ENCODE assay signal across 21 cellular contexts in the genomic region with DNA sequence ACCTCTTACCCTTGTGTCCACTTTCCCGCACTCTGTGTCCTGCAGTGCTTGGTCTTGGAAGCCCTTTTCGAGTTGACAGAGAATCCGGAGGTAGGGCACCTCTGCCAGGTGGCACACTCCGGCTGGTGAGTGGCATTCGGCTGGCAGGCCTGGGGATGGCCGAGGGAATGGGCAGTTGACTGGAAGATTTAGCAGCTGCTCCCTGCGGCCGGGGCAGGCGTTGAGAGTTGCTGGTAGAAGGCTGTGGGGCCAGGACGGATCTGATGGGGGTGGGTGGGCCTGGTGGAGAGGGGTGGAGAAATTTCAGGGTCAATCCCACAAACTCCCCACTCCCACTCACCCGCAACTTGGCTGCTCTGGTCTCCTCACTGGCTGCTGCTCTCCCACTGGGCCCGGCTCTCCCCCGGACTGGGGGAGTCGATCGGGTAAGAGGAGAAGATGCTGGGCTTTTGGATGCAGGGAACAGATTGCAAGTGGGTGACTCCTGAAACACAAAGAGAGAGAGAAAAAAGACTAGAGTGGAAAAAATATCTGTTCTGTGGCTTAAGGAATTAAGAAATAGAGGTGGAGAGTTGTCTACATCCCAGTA. TPM values are rescaled to one million over a fixed set of nuclear protein-coding genes. Genes with fewer than 3 reads are reported as not detected.
DNase-seq lines count a peak whose midpoint lies in the region; ATAC-seq and TF ChIP-seq lines count a peak whose summit lies in the region.
"Had no signal": no experiment of that assay in that cellular context is flagged by ENCODE, and none has a peak within 500 bp of the region (broad histone marks: within the 10 kb centered on the region; RNA-seq: fewer than 3 reads in every experiment).

No MANE protein-coding gene starts in this region.

- H3F3A ChIP-seq in smooth muscle cell (ENCODE audit: low read depth), result peaks cover 3% of the 10 kb centered on the region

- no peak overlapping the region for H2BK20ac ChIP-seq in IMR-90 (ENCODE audit: low read depth, low read length)

- H3K9me3 ChIP-seq in CD4-positive, alpha-beta T cell (ENCODE audit: control insufficient read depth, low read length), result no peaks in the 10 kb centered on the region
- H3K9me3 ChIP-seq in IMR-90 (ENCODE audit: control insufficient read depth, insufficient read depth, low read length), result no peaks in the 10 kb centered on the region
- H3K9me3 ChIP-seq in neuronal stem cell (replicated peaks in 1 of 2; ENCODE audit: control insufficient read depth in 2 of 2, insufficient read depth in 1 of 2, low read depth in 1 of 2, low read length in 2 of 2), result no peaks in the 10 kb centered on the region
- H3K9me3 ChIP-seq in smooth muscle cell (replicated peaks; ENCODE audit: low read depth), result no peaks in the 10 kb centered on the region
- H3K9me3 ChIP-seq: mucosa of descending colon had no signal

- DNase-seq in CD4-positive, alpha-beta T cell, result no peak
- DNase-seq in IMR-90, result no peak
- DNase-seq in neuronal stem cell (ENCODE audit: low spot score), result no peak
- no peak for DNase-seq in HK-2 (ENCODE audit: unreplicated experiment)
- DNase-seq in cerebellum (ENCODE audit: low spot score), result no peak
- DNase-seq in smooth muscle cell (lab: John Stamatoyannopoulos, UW; ENCODE audit: unreplicated experiment), result no peak
- DNase-seq in activated T-cell treated with anti-CD3 and anti-CD28 coated beads, Interleukin-2, amount 50 U/mL, for 1 hour, result no peak
- DNase-seq: activated effector memory CD4-positive, alpha-beta T cell treated with anti-CD3 and anti-CD28 coated beads, Interleukin-2, amount 50 U/mL, for 16 hours; foreskin melanocyte; H9; left colon; mucosa of descending colon; NCI-H2029 treated with DMSO at 0.1 percent for 48 hours; SHP77 treated with DMSO at 0.1 percent for 48 hours had no signal

- no peak overlapping the region for H3K27ac ChIP-seq in CD4-positive, alpha-beta T cell (ENCODE audit: low read depth, low read length)
- H3K27ac ChIP-seq in IMR-90 (ENCODE audit: insufficient read depth, low read length) (no peak overlapping the region), cingulate gyrus (ENCODE audit: low read depth, low read length) (peak overlapping the region; percentile 89), neuronal stem cell (replicated peaks; ENCODE audit: low read length) (no peak overlapping the region), smooth muscle cell (ENCODE audit: low read depth) (no peak overlapping the region)

- POLR2A ChIA-PET in CD4-positive, alpha-beta T cell (lab: Charles Lee), result no interaction called here
- POLR2A ChIA-PET in IMR-90 (lab: Charles Lee; ENCODE audit: unreplicated experiment), result no interaction called here

- H3K4ac ChIP-seq in IMR-90 (ENCODE audit: low read depth, low read length) (0 out of 2 replicates have a peak overlapping the region, but pooled peaks have one; percentile 13), neuronal stem cell (ENCODE audit: low read length) (no peak overlapping the region)

- no peaks in the 10 kb centered on the region for H3K27me3 ChIP-seq in CD4-positive, alpha-beta T cell (ENCODE audit: control insufficient read depth, insufficient read depth, low read length)
- H3K27me3 ChIP-seq in IMR-90 (ENCODE audit: control insufficient read depth, insufficient read depth, low read length) (no peaks in the 10 kb centered on the region), neuronal stem cell (ENCODE audit: control insufficient read depth in 3 of 3, insufficient read depth in 3 of 3, low read depth in 1 of 3, low read length in 3 of 3) (no peaks in the 10 kb centered on the region), smooth muscle cell (ENCODE audit: low read depth) (no peaks in the 10 kb centered on the region)

- peak overlapping the region; percentile 12 to 32; a peak in 2 of 4 replicates for H4K8ac ChIP-seq in IMR-90 (ENCODE audit: low read depth in 2 of 2, low read length in 2 of 2)
- H4K8ac ChIP-seq in neuronal stem cell (ENCODE audit: low read depth, low read length), result no peak overlapping the region

- no peak overlapping the region; the same call in 1 of the 2 replicates for H3K9ac ChIP-seq in IMR-90 (ENCODE audit: low read depth, low read length)
- H3K9ac ChIP-seq in neuronal stem cell (ENCODE audit: low read depth, low read length, poor library complexity), result peak overlapping the region; percentile 15
- H3K9ac ChIP-seq in smooth muscle cell (ENCODE audit: low read depth), result no peak overlapping the region

- H3K4me2 ChIP-seq in IMR-90 (ENCODE audit: low read depth, low read length) (peak overlapping the region; percentile 96; the same call in 1 of the 2 replicates), neuronal stem cell (ENCODE audit: insufficient read depth, low read length, poor library complexity, severe bottlenecking) (no peak overlapping the region), smooth muscle cell (no peak overlapping the region)

- no TSS peak for BruUV-seq in IMR-90 (replicated peaks; lab: Mats Ljungman, UMichigan)

- no peak overlapping the region for H4K5ac ChIP-seq in IMR-90 (ENCODE audit: low read depth, low read length)

- peaks cover 8% of the 10 kb centered on the region for H3K4me1 ChIP-seq in IMR-90 (ENCODE audit: control insufficient read depth, insufficient read depth, low read length)
- H3K4me1 ChIP-seq in neuronal stem cell (ENCODE audit: control insufficient read depth in 2 of 2, insufficient read depth in 1 of 2, low read depth in 1 of 2, low read length in 2 of 2), result peaks cover 13 to 26% of the 10 kb centered on the region in 2 donors
- no peaks in the 10 kb centered on the region for H3K4me1 ChIP-seq in smooth muscle cell (ENCODE audit: low read depth)

- H4K20me1 ChIP-seq in IMR-90 (ENCODE audit: insufficient read depth, low read length) (no peaks in the 10 kb centered on the region), smooth muscle cell (ENCODE audit: low read depth) (no peaks in the 10 kb centered on the region)

- no peaks in the 10 kb centered on the region for H3K9me3 Mint-ChIP-seq in CD4-positive, alpha-beta T cell
- H3K9me3 Mint-ChIP-seq: H9 had no signal

- H3K23ac ChIP-seq in IMR-90 (ENCODE audit: low read depth, low read length), result peak overlapping the region; percentile 93; the same call in 1 of the 2 replicates
- H3K23ac ChIP-seq in neuronal stem cell (ENCODE audit: low read depth, low read length, poor library complexity), result no peak overlapping the region

- H2AFZ ChIP-seq in IMR-90 (replicated peaks; ENCODE audit: low read length, poor library complexity), result no peak overlapping the region
- H2AFZ ChIP-seq in neuronal stem cell (ENCODE audit: low read length), result no peak overlapping the region
- no peak overlapping the region for H2AFZ ChIP-seq in smooth muscle cell (ENCODE audit: low read depth)

- peak overlapping the region; percentile 74 for H3K4me3 Mint-ChIP-seq in CD4-positive, alpha-beta T cell

- no peak overlapping the region for H3K27ac Mint-ChIP-seq in CD4-positive, alpha-beta T cell
- H3K27ac Mint-ChIP-seq: H9 had no signal

- ATAC-seq in CD4-positive, alpha-beta T cell (ENCODE audit: poor library complexity), result no peak
- ATAC-seq in IMR-90 (ENCODE audit: low read depth), result no peak
- ATAC-seq: activated CD4-positive, CD25-positive, alpha-beta regulatory T cell treated with anti-CD3 and anti-CD28 coated beads, Interleukin-2, amount 50 U/mL, for 24 hours; left colon; mucosa of descending colon; sciatic nerve had no signal

- H3K9me1 ChIP-seq in IMR-90 (ENCODE audit: insufficient read depth, low read length), result peaks cover 6% of the 10 kb centered on the region; the same call in 1 of the 2 replicates

- TF ChIP-seq RAD21 in IMR-90 (IDR thresholded peaks at IDR 0.05; ENCODE audit: low read length), result no peak

- no peaks in the 10 kb centered on the region for H3K27me3 Mint-ChIP-seq in CD4-positive, alpha-beta T cell

- H3K79me1 ChIP-seq in IMR-90 (ENCODE audit: low read depth in 1 of 2, low read length in 2 of 2), result peaks cover 15 to 56% of the 10 kb centered on the region in 2 experiments
- H3K79me1 ChIP-seq in neuronal stem cell (ENCODE audit: low read depth, low read length), result peaks cover 15% of the 10 kb centered on the region

- in situ Hi-C loops in IMR-90 (cut with MboI; ENCODE audit: low sequenced_read_pairs), result no loop called here

- CTCF ChIA-PET in CD4-positive, alpha-beta T cell (lab: Charles Lee), result interaction anchor here (1.3 kb wide), 1 partner anchor 252 kb away, joined by 4 read pairs; no protein-coding TSS in a partner anchor
- CTCF ChIA-PET in IMR-90 (lab: Yijun Ruan, JAX), result no interaction called here

- H2BK5ac ChIP-seq in IMR-90 (ENCODE audit: low read depth, low read length, poor library complexity, severe bottlenecking) (no peak overlapping the region), neuronal stem cell (ENCODE audit: low read length) (no peak overlapping the region)

- peaks cover 19% of the 10 kb centered on the region for H3K4me1 Mint-ChIP-seq in CD4-positive, alpha-beta T cell (ENCODE audit: low read depth)

- whole genome bisulfite sequencing in IMR-90 (ENCODE audit: extremely low coverage in 2 of 2, insufficient read length in 1 of 2), 2 experiments, result 90% methylated on average over 2 of the region's 15 CpGs; no CpG with 5 or more reads in 1 of the 2 experiments
- no CpG with 5 or more reads among the region's 15 CpGs for WGBS in neuronal stem cell (ENCODE audit: extremely low coverage in 2 of 2, insufficient read length in 2 of 2, insufficient replicate concordance in 1 of 2), 2 donors
- 96% methylated on average over 14 of the region's 15 CpGs for WGBS in smooth muscle cell (ENCODE audit: low lambda C conversion rate)

- no peak overlapping the region for H4K91ac ChIP-seq in IMR-90 (ENCODE audit: insufficient read depth, low read depth, low read length)
- no peak overlapping the region for H4K91ac ChIP-seq in neuronal stem cell (ENCODE audit: low read depth, low read length, poor library complexity)

- H3K18ac ChIP-seq in IMR-90 (ENCODE audit: low read depth, low read length) (no peak overlapping the region), neuronal stem cell (ENCODE audit: low read length) (no peak overlapping the region)

- peaks cover 8% of the 10 kb centered on the region for H3K36me3 Mint-ChIP-seq in CD4-positive, alpha-beta T cell (ENCODE audit: low read depth)

- 0 out of 3 replicates have a peak overlapping the region, but pooled peaks have one; percentile 0 for H2BK15ac ChIP-seq in IMR-90 (ENCODE audit: low read depth, low read length)
- no peak overlapping the region for H2BK15ac ChIP-seq in neuronal stem cell (ENCODE audit: low read length)

- TF ChIP-seq CTCF in CD4-positive, alpha-beta T cell (IDR thresholded peaks at IDR 0.05), result no peak
- TF ChIP-seq CTCF in IMR-90 (conservative IDR thresholded peaks at IDR 0.05; ENCODE audit: low read depth, low read length) (no peak), smooth muscle cell (IDR thresholded peaks at IDR 0.05; ENCODE audit: borderline replicate concordance, insufficient read depth, poor library complexity, severe bottlenecking) (no peak)

- dilution Hi-C loops in IMR-90 (cut with HindIII; ENCODE audit: low sequenced_read_pairs, unreplicated experiment), result no loop called here

- H3K14ac ChIP-seq in IMR-90 (replicated peaks; ENCODE audit: low read depth, low read length) (no peak overlapping the region; the same call in 1 of the 2 replicates), neuronal stem cell (ENCODE audit: low read length) (no peak overlapping the region)

- peaks cover 6% of the 10 kb centered on the region for H3K36me3 ChIP-seq in IMR-90 (ENCODE audit: control insufficient read depth, insufficient read depth, low read length)
- H3K36me3 ChIP-seq in neuronal stem cell (replicated peaks in 1 of 2; ENCODE audit: control insufficient read depth in 2 of 2, insufficient read depth in 2 of 2, low read length in 2 of 2), result peaks cover 25 to 46% of the 10 kb centered on the region in 2 donors
- no peaks in the 10 kb centered on the region for H3K36me3 ChIP-seq in smooth muscle cell (ENCODE audit: low read depth)

- H2AK9ac ChIP-seq in IMR-90 (replicated peaks; ENCODE audit: low read depth, low read length, poor library complexity), result peak overlapping the region; percentile 47

- peak overlapping the region; percentile 0; the same call in 1 of the 2 replicates for H2AK5ac ChIP-seq in IMR-90 (ENCODE audit: low read depth, low read length)
- H2AK5ac ChIP-seq in neuronal stem cell (ENCODE audit: low read depth, low read length), result no peak overlapping the region

- H2BK12ac ChIP-seq in neuronal stem cell (ENCODE audit: low read length), result no peak overlapping the region

- H3K4me3 ChIP-seq in IMR-90 (ENCODE audit: insufficient read depth, low read depth, low read length), result no peak overlapping the region
- H3K4me3 ChIP-seq in neuronal stem cell (ENCODE audit: low read length in 2 of 2), result peak overlapping the region in 1 of 2 donors; percentile 94
- no peak overlapping the region for H3K4me3 ChIP-seq in smooth muscle cell
- H3K4me3 ChIP-seq: mucosa of descending colon had no signal

- intact Hi-C loops in CD4-positive, alpha-beta T cell (cut with DNase I, micrococcal nuclease), result loop anchor here (2.0 to 10.0 kb wide), 5 partner anchors 69 to 704 kb away; partner anchors contain the start of genes AHCYL1 (in 1 of the 2), ATXN7L2 (in 1 of the 2) and SARS1 (in 1 of the 2)
- intact Hi-C loops in IMR-90 (cut with micrococcal nuclease), result loop anchor here (10.0 kb wide), 1 partner anchor 344 kb away; no protein-coding TSS in a partner anchor

- H3K79me2 ChIP-seq in smooth muscle cell (ENCODE audit: low read depth), result peaks cover 15% of the 10 kb centered on the region

- no peak for TF ChIP-seq POLR2A in IMR-90 (IDR thresholded peaks at IDR 0.05; ENCODE audit: low read depth, low read length)

- no peak overlapping the region for H3K56ac ChIP-seq in IMR-90 (ENCODE audit: extremely low read depth, insufficient read depth, low read length)

- H2BK120ac ChIP-seq in IMR-90 (ENCODE audit: low read depth, low read length) (no peak overlapping the region), neuronal stem cell (ENCODE audit: low read depth, low read length) (no peak overlapping the region)

RNA-seq across cellular contexts. Expression of gene PSRC1, which starts 2.1 kb away (rescaled TPM):
- under 1 TPM; 0.22 to 0.91 TPM for total RNA-seq in CD4-positive, alpha-beta T cell
- 34.6 and 36.4 TPM in 2 replicates for total RNA-seq in IMR-90 (2012; rRNA removed)
- polyA plus RNA-seq in IMR-90 (2012; rRNA removed), result 40.3 and 42.1 TPM in 2 replicates
- 20.2 and 35.7 TPM in 2 replicates for polyA plus RNA-seq in IMR-90 (2012; cell fraction: cytosol; rRNA removed)
- polyA plus RNA-seq in IMR-90 (2012; cell fraction: nucleus; rRNA removed; ENCODE audit: low replicate concordance), result 123 and 134 TPM in 2 replicates
- polyA plus RNA-seq in neuronal stem cell (2013, experiment 1 of 2), result 118 TPM
- polyA plus RNA-seq in neuronal stem cell (2013, experiment 2 of 2), result 115 TPM
- total RNA-seq in cerebellum, result 7.2 TPM
- 5.5 and 5.7 TPM in 2 replicates for total RNA-seq in smooth muscle cell
- polyA plus RNA-seq in smooth muscle cell, result 9.0 and 10.8 TPM in 2 replicates

RNA-seq across cellular contexts. Expression of gene MYBPHL, which starts 25.9 kb away (rescaled TPM):
- not detected for total RNA-seq in CD4-positive, alpha-beta T cell
- not detected in 2 replicates for total RNA-seq in IMR-90 (2012; rRNA removed)
- 0.07 TPM in 1 of 2 replicates, not detected in the other for polyA plus RNA-seq in IMR-90 (2012; rRNA removed)
- 0.02 TPM in 1 of 2 replicates, not detected in the other for polyA plus RNA-seq in IMR-90 (2012; cell fraction: cytosol; rRNA removed)
- polyA plus RNA-seq in IMR-90 (2012; cell fraction: nucleus; rRNA removed; ENCODE audit: low replicate concordance), result 0.16 and 0.31 TPM in 2 replicates
- polyA plus RNA-seq in neuronal stem cell (2013, experiment 1 of 2), result 0.13 TPM
- 0.29 TPM for polyA plus RNA-seq in neuronal stem cell (2013, experiment 2 of 2)
- total RNA-seq in cerebellum, result 0.27 TPM
- not detected in 2 replicates for total RNA-seq in smooth muscle cell
- not detected in 2 replicates for polyA plus RNA-seq in smooth muscle cell
- total RNA-seq: aorta, endothelial cell of umbilical vein, left colon, mucosa of descending colon, NCI-H460, omental fat pad had no signal
- polyA plus RNA-seq: aorta, endothelial cell of umbilical vein had no signal

RNA-seq across cellular contexts. Expression of gene CELSR2, which starts 31.5 kb away (rescaled TPM):
- 1 to 10 TPM; 3.6 TPM for total RNA-seq in CD4-positive, alpha-beta T cell
- total RNA-seq in IMR-90 (2012; rRNA removed), result 1.1 and 1.3 TPM in 2 replicates
- 5.0 and 5.3 TPM in 2 replicates for polyA plus RNA-seq in IMR-90 (2012; rRNA removed)
- polyA plus RNA-seq in IMR-90 (2012; cell fraction: cytosol; rRNA removed), result 2.5 and 5.4 TPM in 2 replicates
- 10.8 and 19.0 TPM in 2 replicates for polyA plus RNA-seq in IMR-90 (2012; cell fraction: nucleus; rRNA removed; ENCODE audit: low replicate concordance)
- polyA plus RNA-seq in neuronal stem cell (2013, experiment 1 of 2), result 40.0 TPM
- 41.0 TPM for polyA plus RNA-seq in neuronal stem cell (2013, experiment 2 of 2)
- 39.0 TPM for total RNA-seq in cerebellum
- 2.9 and 3.6 TPM in 2 replicates for total RNA-seq in smooth muscle cell
- 1.8 and 5.1 TPM in 2 replicates for polyA plus RNA-seq in smooth muscle cell
